12 cellular contexts compared by ENCODE assay signal in the genomic region with DNA sequence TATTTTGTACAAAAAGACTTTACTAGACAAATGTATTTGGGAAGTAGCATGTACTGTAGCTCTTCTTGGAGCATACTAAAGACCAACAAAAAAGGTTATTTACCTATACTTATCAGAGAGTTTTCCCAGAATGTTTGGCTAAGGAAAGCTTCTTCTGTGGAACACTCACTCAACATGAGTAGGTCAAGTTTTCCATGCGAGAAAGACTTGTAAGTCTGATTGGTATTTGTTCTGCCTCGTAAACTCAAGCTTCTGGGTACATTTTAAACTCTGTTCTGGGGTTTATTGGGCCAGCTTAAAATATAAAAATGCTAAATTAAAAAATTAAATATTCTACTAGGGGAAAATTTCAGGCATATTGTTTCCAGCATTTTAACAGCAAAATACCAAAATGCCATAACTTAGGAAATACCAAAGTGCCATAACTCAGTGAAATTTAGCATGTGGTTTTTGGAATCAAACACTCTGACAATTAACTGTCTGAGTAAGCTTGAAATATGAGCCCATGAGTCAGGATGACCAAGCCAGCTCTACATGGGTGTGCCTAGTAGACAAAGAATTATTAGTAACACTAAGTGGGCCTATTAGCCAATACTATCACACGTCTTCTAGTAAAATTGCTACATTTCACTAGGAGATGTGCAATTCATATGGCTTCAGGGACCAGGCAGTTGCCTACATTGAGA. TPM values are rescaled to one million over a fixed set of nuclear protein-coding genes. Genes with fewer than 3 reads are reported as not detected.
DNase-seq lines count a peak whose midpoint lies in the region; ATAC-seq, FAIRE-seq and TF ChIP-seq lines count a peak whose summit lies in the region.
"Had no signal": no experiment of that assay in that cellular context is flagged by ENCODE, and none has a peak within 500 bp of the region (broad histone marks: within the 10 kb centered on the region; RNA-seq: fewer than 3 reads in every experiment).

No MANE protein-coding gene starts in this region.

- no peak overlapping the region for H2AFZ ChIP-seq in endothelial cell of umbilical vein (ENCODE audit: low read depth, low read length)

- no peak overlapping the region for H3K4me2 ChIP-seq in endothelial cell of umbilical vein (ENCODE audit: insufficient read depth, low read length)

- no peak for ATAC-seq in CD4-positive, alpha-beta T cell (ENCODE audit: poor library complexity)
- ATAC-seq in GM18867 (IDR thresholded peaks at IDR 0.05; ENCODE audit: unreplicated experiment), result no peak
- ATAC-seq: stimulated activated memory B cell treated with anti-CD40 and anti-IgM and Interleukin-4, amounts not matched to agents 10 μg/mL and 1 μg/mL and 100 μg/mL, for 72 hours had no signal

- H3K27me3 ChIP-seq in endothelial cell of umbilical vein (ENCODE audit: control insufficient read depth in 2 of 2, insufficient read depth in 2 of 2, low read length in 2 of 2), result no peaks in the 10 kb centered on the region
- H3K27me3 ChIP-seq in CD4-positive, alpha-beta T cell (ENCODE audit: control insufficient read depth, insufficient read depth, low read length), result no peaks in the 10 kb centered on the region

- DNase-seq in Daoy (ENCODE audit: low read depth), result peak; percentile 85
- peak; percentile 90 for DNase-seq in NCI-H226
- peak; percentile 17 for DNase-seq in endothelial cell of umbilical vein (ENCODE audit: low read depth, low spot score)
- DNase-seq in myocyte (ENCODE audit: low read depth), result peak; percentile 89
- no peak for DNase-seq in CD4-positive, alpha-beta T cell
- DNase-seq in retina, result no peak
- DNase-seq in NCI-H774 (lab: John Stamatoyannopoulos, UW), result no peak
- DNase-seq: immature natural killer cell, small intestine had no signal

- no peaks in the 10 kb centered on the region for H3K36me3 Mint-ChIP-seq in CD4-positive, alpha-beta T cell (ENCODE audit: low read depth)
- H3K36me3 Mint-ChIP-seq: immature natural killer cell; stimulated activated memory B cell treated with anti-CD40 and anti-IgM and Interleukin-4, amounts not matched to agents 10 μg/mL and 1 μg/mL and 100 μg/mL, for 72 hours had no signal

- no peaks in the 10 kb centered on the region for H4K20me1 ChIP-seq in endothelial cell of umbilical vein (replicated peaks; ENCODE audit: control insufficient read depth, extremely low read depth, insufficient read depth, low read length)

- H3K36me3 ChIP-seq in endothelial cell of umbilical vein (ENCODE audit: control insufficient read depth in 2 of 2, extremely low read depth in 1 of 2, insufficient read depth in 2 of 2, low read length in 2 of 2), result no peaks in the 10 kb centered on the region

- CTCF ChIA-PET in endothelial cell of umbilical vein (lab: Charles Lee), result interaction anchor here (0.7 to 1.9 kb wide), 7 partner anchors 14 to 198 kb away, joined by 3 to 7 read pairs (median 4); no protein-coding TSS in a partner anchor
- CTCF ChIA-PET in CD4-positive, alpha-beta T cell (lab: Charles Lee), result interaction anchor here (0.7 to 0.9 kb wide), 2 partner anchors 22 to 93 kb away, joined by 3 read pairs; no protein-coding TSS in a partner anchor

- FAIRE-seq in endothelial cell of umbilical vein (lab: Jason Lieb, UNC), result peak; percentile 62
- FAIRE-seq: small intestine had no signal

- H3K27ac Mint-ChIP-seq in CD4-positive, alpha-beta T cell, result no peak overlapping the region
- H3K27ac Mint-ChIP-seq: immature natural killer cell; stimulated activated memory B cell treated with anti-CD40 and anti-IgM and Interleukin-4, amounts not matched to agents 10 μg/mL and 1 μg/mL and 100 μg/mL, for 72 hours had no signal

- BruUV-seq in endothelial cell of umbilical vein (replicated peaks; lab: Mats Ljungman, UMichigan), result no TSS peak

- POLR2A ChIA-PET in endothelial cell of umbilical vein (lab: Charles Lee), result no interaction called here
- POLR2A ChIA-PET in CD4-positive, alpha-beta T cell (lab: Charles Lee), result no interaction called here

- no peak for TF ChIP-seq POLR2A in endothelial cell of umbilical vein (IDR thresholded peaks at IDR 0.05; ENCODE audit: low read depth, low read length)

- H3K79me2 ChIP-seq in endothelial cell of umbilical vein (ENCODE audit: control insufficient read depth, insufficient read depth, low read length), result no peaks in the 10 kb centered on the region

- no peak for TF ChIP-seq CTCF in endothelial cell of umbilical vein (IDR thresholded peaks at IDR 0.05; ENCODE audit: extremely low read depth in 1 of 2, insufficient read depth in 1 of 2, low read depth in 1 of 2, low read length in 2 of 2)
- TF ChIP-seq CTCF in CD4-positive, alpha-beta T cell (IDR thresholded peaks at IDR 0.05), result no peak

- no peaks in the 10 kb centered on the region for H3K27me3 Mint-ChIP-seq in CD4-positive, alpha-beta T cell

- H3K4me3 Mint-ChIP-seq in CD4-positive, alpha-beta T cell, result no peak overlapping the region
- H3K4me3 Mint-ChIP-seq: central memory CD8-positive, alpha-beta T cell; immature natural killer cell; stimulated activated memory B cell treated with anti-CD40 and anti-IgM and Interleukin-4, amounts not matched to agents 10 μg/mL and 1 μg/mL and 100 μg/mL, for 72 hours had no signal

- H3K27ac ChIP-seq in endothelial cell of umbilical vein (ENCODE audit: insufficient read depth, low read depth, low read length), result no peak overlapping the region
- no peak overlapping the region for H3K27ac ChIP-seq in CD4-positive, alpha-beta T cell (ENCODE audit: low read depth, low read length)

- H3K4me3 ChIP-seq in endothelial cell of umbilical vein (replicated peaks in 1 of 3; ENCODE audit: insufficient read depth in 1 of 3, low read depth in 1 of 3, low read length in 3 of 3), result no peak overlapping the region

- no peaks in the 10 kb centered on the region for H3K9me1 ChIP-seq in endothelial cell of umbilical vein (replicated peaks; ENCODE audit: control insufficient read depth, extremely low read depth, insufficient read depth, low read length)

- no peaks in the 10 kb centered on the region for H3K4me1 Mint-ChIP-seq in CD4-positive, alpha-beta T cell (ENCODE audit: low read depth)
- H3K4me1 Mint-ChIP-seq: central memory CD8-positive, alpha-beta T cell; immature natural killer cell; stimulated activated memory B cell treated with anti-CD40 and anti-IgM and Interleukin-4, amounts not matched to agents 10 μg/mL and 1 μg/mL and 100 μg/mL, for 72 hours had no signal

- intact Hi-C loops in endothelial cell of umbilical vein (cut with micrococcal nuclease), result no loop called here
- intact Hi-C loops in CD4-positive, alpha-beta T cell (cut with DNase I, micrococcal nuclease), result no loop called here

- H3K9me3 Mint-ChIP-seq in CD4-positive, alpha-beta T cell, result no peaks in the 10 kb centered on the region
- H3K9me3 Mint-ChIP-seq: central memory CD8-positive, alpha-beta T cell; stimulated activated memory B cell treated with anti-CD40 and anti-IgM and Interleukin-4, amounts not matched to agents 10 μg/mL and 1 μg/mL and 100 μg/mL, for 72 hours had no signal

- peaks cover 3% of the 10 kb centered on the region for H3K4me1 ChIP-seq in endothelial cell of umbilical vein (ENCODE audit: control insufficient read depth, extremely low read depth, insufficient read depth, low read length)

- H3K9ac ChIP-seq in endothelial cell of umbilical vein (replicated peaks; ENCODE audit: extremely low read depth, insufficient read depth, low read length), result no peak overlapping the region

- dilution Hi-C loops in endothelial cell of umbilical vein (cut with MboI; ENCODE audit: extremely low pct_ligation_motif_present, low sequenced_read_pairs), result no loop called here

- H3K9me3 ChIP-seq in endothelial cell of umbilical vein (replicated peaks; ENCODE audit: control insufficient read depth, insufficient read depth, low read length), result no peaks in the 10 kb centered on the region
- no peaks in the 10 kb centered on the region for H3K9me3 ChIP-seq in CD4-positive, alpha-beta T cell (ENCODE audit: control insufficient read depth, low read length)

TF ChIP-seq in endothelial cell of umbilical vein, 7 proteins besides CTCF, POLR2A, EP300 and RAD21:
- TF ChIP-seq, protein P1, sequence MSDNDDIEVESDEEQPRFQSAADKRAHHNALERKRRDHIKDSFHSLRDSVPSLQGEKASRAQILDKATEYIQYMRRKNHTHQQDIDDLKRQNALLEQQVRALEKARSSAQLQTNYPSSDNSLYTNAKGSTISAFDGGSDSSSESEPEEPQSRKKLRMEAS (IDR thresholded peaks at IDR 0.05; ENCODE audit: insufficient read depth, insufficient read length), result no peak
- TF ChIP-seq POLR2AphosphoS5 (IDR thresholded peaks at IDR 0.05; ENCODE audit: insufficient read depth, low read depth, low read length), result no peak
- TF ChIP-seq JUN (IDR thresholded peaks at IDR 0.05; ENCODE audit: borderline replicate concordance, insufficient read depth, insufficient read length, low read depth), result peak; percentile 12
- TF ChIP-seq GATA2 (IDR thresholded peaks at IDR 0.05; ENCODE audit: insufficient read depth, insufficient read length, low read depth, low read length), result no peak
- TF ChIP-seq MYC (IDR thresholded peaks at IDR 0.05; ENCODE audit: low read depth, low read length), result no peak
- no peak for TF ChIP-seq EZH2 (IDR thresholded peaks at IDR 0.05; ENCODE audit: borderline replicate concordance, low read depth, low read length, severe bottlenecking)
- peak; percentile 89 for TF ChIP-seq FOS (IDR thresholded peaks at IDR 0.05; ENCODE audit: borderline replicate concordance, insufficient read depth, low read length)

RNA-seq across cellular contexts. Expression of a gene that starts 47.3 kb away (rescaled TPM):
- 18.0 and 21.0 TPM in 2 replicates for total RNA-seq in Daoy (2014; rRNA removed; shearing (Covaris generic))
- 8.8 and 15.5 TPM in 2 replicates for total RNA-seq in endothelial cell of umbilical vein
- polyA plus RNA-seq in endothelial cell of umbilical vein, result 2.5 and 4.0 TPM in 2 replicates
- 2.9 and 3.4 TPM in 2 replicates for polyA plus RNA-seq in endothelial cell of umbilical vein (2011; cell fraction: cytosol; rRNA removed)
- 2.4 and 3.1 TPM in 2 replicates for polyA plus RNA-seq in endothelial cell of umbilical vein (2011; cell fraction: nucleus; rRNA removed)
- 12.5 and 20.1 TPM in 2 replicates for polyA plus RNA-seq in endothelial cell of umbilical vein (2012)
- 2.3 and 5.9 TPM in 2 replicates for polyA minus RNA-seq in endothelial cell of umbilical vein
- 1.4 TPM for polyA minus RNA-seq in endothelial cell of umbilical vein (2011; cell fraction: cytosol; rRNA and poly(A)+ RNA removed)
- 1.5 and 3.3 TPM in 2 replicates for polyA minus RNA-seq in endothelial cell of umbilical vein (2011; cell fraction: nucleus; rRNA and poly(A)+ RNA removed)
- 23.6 and 26.9 TPM in 2 replicates for total RNA-seq in myocyte
- 401 TPM for polyA plus RNA-seq in myocyte (2012)
- total RNA-seq in CD4-positive, alpha-beta T cell, result 1 to 10 TPM; 5.1 to 7.3 TPM

Comparison
In these comparisons a context has a peak if more than half of its experiments do, and no peak if none do; other contexts are left out.
1. DNase-seq: peak in Daoy (single experiment), NCI-H226 (single experiment), endothelial cell of umbilical vein (single experiment) and myocyte (single experiment); none in CD4-positive, alpha-beta T cell (0 of 10), retina (single experiment) and NCI-H774 (single experiment).